ENCODE assay signal across 26 cellular contexts in genomic region chr3:71803248-71803647, GRCh38. TPM values are rescaled to one million over a fixed set of nuclear protein-coding genes. Genes with fewer than 3 reads are reported as not detected.
"Had no signal": no experiment of that assay in that cellular context is flagged by ENCODE, and none has a peak within 500 bp of the region (broad histone marks: within the 10 kb centered on the region; RNA-seq: fewer than 3 reads in every experiment).

No MANE protein-coding gene starts in this region.

- H3K9me3 ChIP-seq: gastrocnemius medialis, heart right ventricle, left ventricle myocardium inferior, lower lobe of right lung, ovary, stomach, thoracic aorta, transverse colon had no signal

- H3K36me3 ChIP-seq: gastrocnemius medialis, heart right ventricle, left ventricle myocardium inferior, lower lobe of right lung, ovary, stomach, thoracic aorta, transverse colon had no signal

- H3K36me3 Mint-ChIP-seq: immature natural killer cell, naive B cell had no signal

- H3K4me1 ChIP-seq: gastrocnemius medialis, left ventricle myocardium inferior, lower lobe of right lung, stomach, transverse colon had no signal

- H3K27ac Mint-ChIP-seq: immature natural killer cell, naive B cell had no signal

- H3K9me3 Mint-ChIP-seq: immature natural killer cell, naive B cell, nephron progenitor cell had no signal

- H3K4me3 ChIP-seq: gastrocnemius medialis, heart right ventricle, left ventricle myocardium inferior, lower lobe of right lung, ovary, stomach, thoracic aorta, transverse colon had no signal

- H3K4me3 Mint-ChIP-seq: immature natural killer cell, naive B cell, nephron progenitor cell had no signal

- H3K27me3 ChIP-seq: gastrocnemius medialis, ovary had no signal

- DNase-seq: cerebellar nuclear complex; effector CD4-positive, alpha-beta T cell; gastrocnemius medialis; heart right ventricle; hypothalamus; immature natural killer cell; kidney; left cardiac atrium; left ventricle myocardium inferior; lower lobe of right lung; mesenchymal stem cell; naive B cell; nephron progenitor cell; ovary; right cardiac atrium; small intestine; stimulated activated CD4-positive, alpha-beta T cell treated with anti-CD3 and anti-CD28 coated beads, Interleukin-12 subunit alpha, Interleukin-12 subunit beta, amount 100 ng/mL, for 4 hours; stimulated activated naive CD4-positive, alpha-beta T cell; stomach; substantia nigra; transverse colon had no signal

- H3K27ac ChIP-seq: gastrocnemius medialis, heart right ventricle, left ventricle myocardium inferior, lower lobe of right lung, ovary, stomach, thoracic aorta, transverse colon had no signal

- H3K4me1 Mint-ChIP-seq: immature natural killer cell had no signal

- ATAC-seq: esophagus mucosa, gastrocnemius medialis, heart right ventricle, left cardiac atrium, lower lobe of right lung, right cardiac atrium had no signal

RNA-seq across cellular contexts. Expression of gene PROK2, which starts 18.3 kb away (rescaled TPM):
- total RNA-seq: dermis microvascular lymphatic vessel endothelial cell, esophagus mucosa, fibroblast of villous mesenchyme, stomach, transverse colon, ureter had no signal
- polyA plus RNA-seq: immature natural killer cell had no signal

RNA-seq across cellular contexts. Expression of gene GPR27, which starts 49.6 kb away (rescaled TPM):
- total RNA-seq: dermis microvascular lymphatic vessel endothelial cell, fibroblast of villous mesenchyme had no signal
